ENCODE assay signal across 1 cellular context in genomic region chr19:23273594-23274412, GRCh38.
TF ChIP-seq lines count a peak whose summit lies in the region.

No MANE protein-coding gene starts in this region.

TF ChIP-seq in GM12878, 131 proteins besides CTCF, POLR2A, EP300 and RAD21 (continued from another document):
- peak; percentile 63 for TF ChIP-seq PKNOX1 (IDR thresholded peaks at IDR 0.05)
- no peak for TF ChIP-seq NFIC (IDR thresholded peaks at IDR 0.05; ENCODE audit: low read depth, low read length)
- TF ChIP-seq E4F1 (IDR thresholded peaks at IDR 0.05; ENCODE audit: borderline replicate concordance, partially characterized antibody) = no peak
- no peak for TF ChIP-seq ZNF687 (IDR thresholded peaks at IDR 0.05)
- TF ChIP-seq CBX3 (IDR thresholded peaks at IDR 0.05; ENCODE audit: borderline replicate concordance, low read depth) = no peak
- TF ChIP-seq ZNF24 (IDR thresholded peaks at IDR 0.05) = no peak
- TF ChIP-seq DPF2 (IDR thresholded peaks at IDR 0.05) = 0 out of 2 replicates have a peak, but pooled peaks have one; percentile 37
- no peak for TF ChIP-seq BCL3 (IDR thresholded peaks at IDR 0.05; ENCODE audit: borderline replicate concordance, insufficient read depth, low read depth, low read length, poor library complexity, severe bottlenecking)
- no peak for TF ChIP-seq ESRRA (IDR thresholded peaks at IDR 0.05; ENCODE audit: low read length)
- peak; percentile 52; the same call in 1 of the 2 replicates for TF ChIP-seq POLR2AphosphoS2 (IDR thresholded peaks at IDR 0.05; ENCODE audit: low read depth, low read length)
- TF ChIP-seq ZBTB33 (IDR thresholded peaks at IDR 0.05) = no peak
- TF ChIP-seq TAF1 (IDR thresholded peaks at IDR 0.05; ENCODE audit: borderline replicate concordance, low read depth, low read length) = peak; percentile 72; the same call in 1 of the 2 replicates
- no peak for TF ChIP-seq TCF12 (IDR thresholded peaks at IDR 0.05; ENCODE audit: low read depth, low read length)
- no peak for TF ChIP-seq PRDM15 (CRISPR knock-in tag; IDR thresholded peaks at IDR 0.05)
- TF ChIP-seq RELA (IDR thresholded peaks at IDR 0.05; ENCODE audit: borderline replicate concordance, partially characterized antibody) = no peak
- TF ChIP-seq KLF5 (IDR thresholded peaks at IDR 0.05; ENCODE audit: partially characterized antibody) = no peak
- TF ChIP-seq NBN (IDR thresholded peaks at IDR 0.05) = peak; percentile 61
- no peak for TF ChIP-seq NRF1 (conservative IDR thresholded peaks at IDR 0.05; ENCODE audit: low read depth, low read length)
- TF ChIP-seq SMARCA5 (IDR thresholded peaks at IDR 0.05) = 0 out of 2 replicates have a peak, but pooled peaks have one; percentile 9
- TF ChIP-seq SUPT20H (IDR thresholded peaks at IDR 0.05; ENCODE audit: borderline replicate concordance, control insufficient read depth, low read depth, low read length) = no peak
- TF ChIP-seq HCFC1 (IDR thresholded peaks at IDR 0.05; ENCODE audit: low read length) = no peak
- TF ChIP-seq ZBTB40 (IDR thresholded peaks at IDR 0.05; ENCODE audit: borderline replicate concordance) = no peak
- TF ChIP-seq ZZZ3 (IDR thresholded peaks at IDR 0.05; ENCODE audit: control insufficient read depth, insufficient read length, low read depth) = no peak
- no peak for TF ChIP-seq SMC3 (IDR thresholded peaks at IDR 0.05; ENCODE audit: borderline replicate concordance, low read length)
- TF ChIP-seq MTA3 (IDR thresholded peaks at IDR 0.05; ENCODE audit: borderline replicate concordance, low read length) = no peak
- TF ChIP-seq USF2 (IDR thresholded peaks at IDR 0.05; ENCODE audit: borderline replicate concordance, low read depth, low read length) = no peak
- TF ChIP-seq SIX5 (IDR thresholded peaks at IDR 0.05; ENCODE audit: low read depth, low read length, severe bottlenecking) = no peak
- TF ChIP-seq BMI1 (IDR thresholded peaks at IDR 0.05; ENCODE audit: borderline replicate concordance) = no peak
- TF ChIP-seq FOS (IDR thresholded peaks at IDR 0.05; ENCODE audit: borderline replicate concordance, extremely low read depth, insufficient read length) = no peak
- TF ChIP-seq SMAD1 (IDR thresholded peaks at IDR 0.05; ENCODE audit: low read depth, partially characterized antibody) = no peak
- no peak for TF ChIP-seq E2F4 (IDR thresholded peaks at IDR 0.05; ENCODE audit: low read depth, low read length)
